ENCODE assay signal across 1 cellular context in genomic region chr1:199161319-199161680, GRCh38.
TF ChIP-seq lines count a peak whose summit lies in the region.

No MANE protein-coding gene starts in this region.

TF ChIP-seq in GM23338, 12 proteins besides CTCF, POLR2A, EP300 and RAD21 (continued from another document):
- TF ChIP-seq ZNF462 (CRISPR knock-in tag; IDR thresholded peaks at IDR 0.05) (no peak), STAT1 (IDR thresholded peaks at IDR 0.05; ENCODE audit: unreplicated experiment) (no peak), ZNF331 (CRISPR knock-in tag; IDR thresholded peaks at IDR 0.05; ENCODE audit: low read depth) (no peak), REST (IDR thresholded peaks at IDR 0.05; ENCODE audit: unreplicated experiment) (no peak), ETS1 (IDR thresholded peaks at IDR 0.05) (no peak), EZH2phosphoT487 (IDR thresholded peaks at IDR 0.05; ENCODE audit: unreplicated experiment) (no peak)
